ENCODE assay signal across 27 cellular contexts in genomic region chr1:60615661-60616060, GRCh38.
"Had no signal": no experiment of that assay in that cellular context is flagged by ENCODE, and none has a peak within 500 bp of the region (broad histone marks: within the 10 kb centered on the region; RNA-seq: fewer than 3 reads in every experiment).

No MANE protein-coding gene starts in this region.

- H3K9me3 Mint-ChIP-seq: dendritic cell treated with granulocyte-macrophage colony-stimulating factor and Interleukin-4, amounts not matched to agents 40 ng/mL and 50 ng/mL, for 4 days; endodermal cell; neural crest cell; stimulated activated effector memory CD8-positive, alpha-beta T cell treated with anti-CD3 and anti-CD28 coated beads, Interleukin-12 subunit alpha, Interleukin-12 subunit beta, amount 100 ng/mL, for 72 hours had no signal

- H3K27ac ChIP-seq: epithelial cell of prostate, foreskin keratinocyte, heart right ventricle, left lung, neutrophil, prostate gland, right atrium auricular region, stomach, thyroid gland, vagina had no signal

- H3K36me3 Mint-ChIP-seq: mesothelial cell of epicardium; naive B cell; natural killer cell treated with Interleukin-12 subunit alpha and Interleukin-12 subunit beta and Interleukin-15 and Interleukin-18, amount 100 ng/mL, for 72 hours; stimulated activated effector memory CD8-positive, alpha-beta T cell treated with anti-CD3 and anti-CD28 coated beads, Interleukin-12 subunit alpha, Interleukin-12 subunit beta, amount 100 ng/mL, for 72 hours had no signal

- H3K4me3 Mint-ChIP-seq: dendritic cell treated with granulocyte-macrophage colony-stimulating factor and Interleukin-4, amounts not matched to agents 40 ng/mL and 50 ng/mL, for 4 days; endodermal cell; mesothelial cell of epicardium; naive B cell; natural killer cell treated with Interleukin-12 subunit alpha and Interleukin-12 subunit beta and Interleukin-15 and Interleukin-18, amount 100 ng/mL, for 72 hours; neural crest cell; stimulated activated effector memory CD8-positive, alpha-beta T cell treated with anti-CD3 and anti-CD28 coated beads, Interleukin-12 subunit alpha, Interleukin-12 subunit beta, amount 100 ng/mL, for 72 hours had no signal

- H3K4me3 ChIP-seq: heart right ventricle, left lung, mucosa of descending colon, prostate gland, right atrium auricular region, stomach, thyroid gland, vagina had no signal

- H3K27me3 Mint-ChIP-seq: dendritic cell treated with granulocyte-macrophage colony-stimulating factor and Interleukin-4, amounts not matched to agents 40 ng/mL and 50 ng/mL, for 4 days; naive B cell had no signal

- H3K9me3 ChIP-seq: left lung, mucosa of descending colon, neutrophil, prostate gland, right atrium auricular region, stomach, thyroid gland, vagina had no signal

- H3K4me1 ChIP-seq: foreskin keratinocyte, left lung, prostate gland, stomach, thyroid gland, vagina had no signal

- H3K27ac Mint-ChIP-seq: dendritic cell treated with granulocyte-macrophage colony-stimulating factor and Interleukin-4, amounts not matched to agents 40 ng/mL and 50 ng/mL, for 4 days; endodermal cell; mesothelial cell of epicardium; naive B cell; natural killer cell treated with Interleukin-12 subunit alpha and Interleukin-12 subunit beta and Interleukin-15 and Interleukin-18, amount 100 ng/mL, for 72 hours; stimulated activated effector memory CD8-positive, alpha-beta T cell treated with anti-CD3 and anti-CD28 coated beads, Interleukin-12 subunit alpha, Interleukin-12 subunit beta, amount 100 ng/mL, for 72 hours had no signal

- DNase-seq: effector CD8-positive, alpha-beta T cell; endodermal cell; foreskin keratinocyte; glutamatergic neuron; heart right ventricle; hippocampal formation; left cardiac atrium; left lung; mesenchymal stem cell; mucosa of descending colon; naive B cell; stimulated activated CD4-positive, alpha-beta T cell treated with anti-CD3 and anti-CD28 coated beads, Interleukin-2, amount 100 ng/mL, for 24 hours; stimulated activated CD4-positive, alpha-beta T cell treated with anti-CD3 and anti-CD28 coated beads, Interleukin-4, amount 100 ng/mL, for 24 hours; stimulated activated naive CD4-positive, alpha-beta T cell treated with Interleukin-2 at 50 U/mL for 16 hours; stomach; thyroid gland; trophoblast cell had no signal

- H3K4me1 Mint-ChIP-seq: endodermal cell; mesothelial cell of epicardium; naive B cell; stimulated activated effector memory CD8-positive, alpha-beta T cell treated with anti-CD3 and anti-CD28 coated beads, Interleukin-12 subunit alpha, Interleukin-12 subunit beta, amount 100 ng/mL, for 72 hours had no signal

- H3K27me3 ChIP-seq: foreskin keratinocyte, heart right ventricle, left lung, right atrium auricular region, stomach, thyroid gland, vagina had no signal

- H3K36me3 ChIP-seq: heart right ventricle, left lung, neutrophil, prostate gland, right atrium auricular region, stomach, thyroid gland, vagina had no signal
